23 cellular contexts compared by ENCODE assay signal in the genomic region with DNA sequence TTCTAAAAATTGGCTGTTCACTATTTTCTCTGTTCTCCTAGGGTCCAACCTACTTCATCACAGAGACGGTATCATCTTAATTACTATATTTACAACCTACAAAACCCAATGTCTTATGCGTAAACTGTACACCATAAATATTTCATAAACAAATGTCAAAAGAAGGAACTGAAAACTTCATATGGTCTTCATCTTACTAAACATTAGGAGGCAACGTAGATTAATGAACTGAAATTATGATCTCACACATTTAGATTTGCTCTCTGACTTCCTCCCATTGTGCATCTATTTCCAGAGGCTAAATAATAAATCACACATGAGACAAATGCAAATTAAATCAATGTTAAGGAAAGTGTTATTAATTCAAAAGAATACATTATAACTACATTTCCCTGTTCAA.
DNase-seq lines count a peak whose midpoint lies in the region; ATAC-seq, FAIRE-seq and TF ChIP-seq lines count a peak whose summit lies in the region.
"Had no signal": no experiment of that assay in that cellular context is flagged by ENCODE, and none has a peak within 500 bp of the region (broad histone marks: within the 10 kb centered on the region; RNA-seq: fewer than 3 reads in every experiment).

No MANE protein-coding gene starts in this region.

- no peaks in the 10 kb centered on the region for H4K20me1 ChIP-seq in OCI-LY1 (ENCODE audit: insufficient read depth, low read length)
- no peaks in the 10 kb centered on the region for H4K20me1 ChIP-seq in GM12878 (ENCODE audit: control insufficient read depth, insufficient read depth)
- H4K20me1 ChIP-seq: BLaER1 treated with 17β-estradiol and CSF1 and Interleukin-3, amounts not matched to agents 10 nM and 100 nM had no signal

- DNase-seq in GM12891 (ENCODE audit: insufficient read length, low spot score) (no peak), MV-4-11 (lab: John Stamatoyannopoulos, UW) (peak; percentile 24), GM12878 (ENCODE audit: low read depth, low spot score) (no peak), RKO (ENCODE audit: low spot score) (no peak), foreskin melanocyte (no peak)
- DNase-seq: 8988T; ACHN; AML-193; BE2C; Calu3; CD4-positive, alpha-beta T cell; CD8-positive, alpha-beta memory T cell; DMS53; DMS79 treated with DMSO at 0.1 percent for 48 hours; GF-D8; H9 had no signal

- CTCF ChIA-PET in GM12878 (lab: Yijun Ruan, JAX) = no interaction called here

- WGBS in GM12878 (ENCODE audit: insufficient coverage, insufficient replicate concordance, low lambda C conversion rate, missing lambda C conversion rate) = 61% methylated on average over 3 of the region's 3 CpGs

- TF ChIP-seq CTCF in OCI-LY1 (IDR thresholded peaks at IDR 0.05; ENCODE audit: low read length) (no peak), GM12878 (IDR thresholded peaks at IDR 0.05 in 2 of 3, conservative IDR thresholded peaks at IDR 0.05 in 1 of 3; ENCODE audit: control insufficient read depth in 2 of 3, extremely low read depth in 1 of 3, insufficient read depth in 1 of 3, low read depth in 3 of 3, low read length in 3 of 3) (no peak)

- RAD21 ChIA-PET in GM12878 (lab: Charles Lee; ENCODE audit: unreplicated experiment) = no interaction called here

- H3F3A ChIP-seq in OCI-LY1 (ENCODE audit: insufficient read depth, low read length) = no peaks in the 10 kb centered on the region

- H3K36me3 ChIP-seq in OCI-LY1 (ENCODE audit: insufficient read depth, low read length) = no peaks in the 10 kb centered on the region
- H3K36me3 ChIP-seq in GM12878 (ENCODE audit: control insufficient read depth in 2 of 2, insufficient read depth in 2 of 2, low read length in 1 of 2) = no peaks in the 10 kb centered on the region
- H3K36me3 ChIP-seq: BE2C; BLaER1 treated with 17β-estradiol and CSF1 and Interleukin-3, amounts not matched to agents 10 nM and 100 nM had no signal

- in situ Hi-C loops in GM12878 (cut with MboI) = no loop called here

- peak; percentile 81 for ATAC-seq in GM12878
- ATAC-seq in GM21737 (IDR thresholded peaks at IDR 0.05; ENCODE audit: unreplicated experiment) = no peak
- ATAC-seq: A549, GM23338, HCT116 had no signal

- H3K79me2 ChIP-seq in OCI-LY1 (ENCODE audit: insufficient read depth, low read length) = no peaks in the 10 kb centered on the region
- no peaks in the 10 kb centered on the region for H3K79me2 ChIP-seq in GM12878 (ENCODE audit: control insufficient read depth, insufficient read depth, low read length)

- no peaks in the 10 kb centered on the region for H3K27me3 ChIP-seq in OCI-LY1 (ENCODE audit: insufficient read depth, low read length)
- H3K27me3 ChIP-seq in GM12878 (replicated peaks in 1 of 2; ENCODE audit: control insufficient read depth in 2 of 2, insufficient read depth in 2 of 2, low read length in 1 of 2) = no peaks in the 10 kb centered on the region
- H3K27me3 ChIP-seq: BE2C; BLaER1 treated with 17β-estradiol and CSF1 and Interleukin-3, amounts not matched to agents 10 nM and 100 nM had no signal

- H3K4me1 ChIP-seq in OCI-LY1 (ENCODE audit: insufficient read depth, low read length, severe bottlenecking) (peaks cover 16% of the 10 kb centered on the region), GM12878 (ENCODE audit: control insufficient read depth, insufficient read depth, low read length) (no peaks in the 10 kb centered on the region)
- H3K4me1 ChIP-seq: A549, BE2C had no signal

- POLR2A ChIA-PET in GM12878 (lab: Charles Lee) = no interaction called here

- SMC1A ChIA-PET in GM12878 (lab: Charles Lee; ENCODE audit: uncharacterized antibody, unreplicated experiment) = interaction anchor here (1.2 kb wide), 1 partner anchor 9 kb away, joined by 3 read pairs; no protein-coding TSS in a partner anchor

- intact Hi-C loops in GM12878 (cut with micrococcal nuclease; ENCODE audit: unreplicated experiment) = no loop called here

- no peak for TF ChIP-seq EP300 in GM12878 (IDR thresholded peaks at IDR 0.05; ENCODE audit: borderline replicate concordance in 1 of 2, control insufficient read depth in 1 of 2, low read depth in 2 of 2, low read length in 2 of 2)

- H3K4me3 ChIP-seq in OCI-LY1 (ENCODE audit: low read depth, low read length, poor library complexity, severe bottlenecking) (no peak overlapping the region), GM12878 (no peak overlapping the region)
- H3K4me3 ChIP-seq: A549; BLaER1 treated with 17β-estradiol and CSF1 and Interleukin-3, amounts not matched to agents 10 nM and 100 nM; GM23338 had no signal

- FAIRE-seq in GM12891 (lab: Jason Lieb, UNC) = no peak
- FAIRE-seq in GM12878 (lab: Jason Lieb, UNC) = no peak
- FAIRE-seq: GM19239 had no signal

- H3K4me2 ChIP-seq in OCI-LY1 (ENCODE audit: low read length) (no peak overlapping the region), GM12878 (ENCODE audit: control insufficient read depth, insufficient read depth) (no peak overlapping the region)
- H3K4me2 ChIP-seq: A549; BLaER1 treated with 17β-estradiol and CSF1 and Interleukin-3, amounts not matched to agents 10 nM and 100 nM; GM23338 had no signal

- H2AFZ ChIP-seq in OCI-LY1 (ENCODE audit: low read length) = 0 out of 2 replicates have a peak overlapping the region, but pooled peaks have one; percentile 15
- no peak overlapping the region for H2AFZ ChIP-seq in GM12878 (ENCODE audit: control insufficient read depth, low read depth, low read length)
- H2AFZ ChIP-seq: GM23338 had no signal

- H3K9ac ChIP-seq in OCI-LY1 (ENCODE audit: low read length) (no peak overlapping the region), GM12878 (ENCODE audit: control insufficient read depth, insufficient read depth, low read length) (no peak overlapping the region)
- H3K9ac ChIP-seq: BLaER1 treated with 17β-estradiol and CSF1 and Interleukin-3, amounts not matched to agents 10 nM and 100 nM had no signal

- H3K9me3 ChIP-seq in OCI-LY1 (ENCODE audit: low read length) (no peaks in the 10 kb centered on the region), GM12878 (replicated peaks; ENCODE audit: control insufficient read depth, insufficient read depth, low read length) (no peaks in the 10 kb centered on the region)
- H3K9me3 ChIP-seq: A549; BE2C; BLaER1 treated with 17β-estradiol and CSF1 and Interleukin-3, amounts not matched to agents 10 nM and 100 nM had no signal

- BruUV-seq in GM12878 (replicated peaks; lab: Mats Ljungman, UMichigan) = no TSS peak

- TF ChIP-seq POLR2A in GM12891 (IDR thresholded peaks at IDR 0.05; ENCODE audit: low read depth, low read length) (no peak), GM12878 (IDR thresholded peaks at IDR 0.05; ENCODE audit: low read depth, low read length) (no peak)

- no peak for TF ChIP-seq RAD21 in GM12878 (IDR thresholded peaks at IDR 0.05; ENCODE audit: insufficient read depth, low read depth, low read length)

- H3K27ac ChIP-seq in OCI-LY1 (ENCODE audit: low read depth, low read length, poor library complexity, severe bottlenecking) (no peak overlapping the region), GM12878 (ENCODE audit: control insufficient read depth, insufficient read depth) (no peak overlapping the region)
- H3K27ac ChIP-seq: A549; BLaER1 treated with 17β-estradiol and CSF1 and Interleukin-3, amounts not matched to agents 10 nM and 100 nM had no signal

- H3K9me2 ChIP-seq in OCI-LY1 (ENCODE audit: low read depth, low read length) = no peaks in the 10 kb centered on the region

TF ChIP-seq in GM12891, 5 proteins besides CTCF, POLR2A, EP300 and RAD21:
- peak; percentile 62 for TF ChIP-seq SPI1 (IDR thresholded peaks at IDR 0.05; ENCODE audit: low read depth, low read length)
- TF ChIP-seq PAX5 (IDR thresholded peaks at IDR 0.05; ENCODE audit: insufficient read depth, low read length, severe bottlenecking) = no peak

TF ChIP-seq in GM12878, 131 proteins besides CTCF, POLR2A, EP300 and RAD21 (continues in another document):
- no peak for TF ChIP-seq NR2C2 (IDR thresholded peaks at IDR 0.05; ENCODE audit: borderline replicate concordance, control insufficient read depth, insufficient read length, low read depth)
- TF ChIP-seq SREBF2 (IDR thresholded peaks at IDR 0.05; ENCODE audit: low read length) = no peak
- no peak for TF ChIP-seq PML (IDR thresholded peaks at IDR 0.05; ENCODE audit: low read length)
- TF ChIP-seq MTA2 (IDR thresholded peaks at IDR 0.05; ENCODE audit: low read depth) = peak; percentile 61; the same call in 1 of the 2 replicates
- TF ChIP-seq TCF7 (IDR thresholded peaks at IDR 0.05; ENCODE audit: borderline replicate concordance) = no peak
- TF ChIP-seq KDM1A (IDR thresholded peaks at IDR 0.05; ENCODE audit: borderline replicate concordance) = no peak
- TF ChIP-seq, protein P1, sequence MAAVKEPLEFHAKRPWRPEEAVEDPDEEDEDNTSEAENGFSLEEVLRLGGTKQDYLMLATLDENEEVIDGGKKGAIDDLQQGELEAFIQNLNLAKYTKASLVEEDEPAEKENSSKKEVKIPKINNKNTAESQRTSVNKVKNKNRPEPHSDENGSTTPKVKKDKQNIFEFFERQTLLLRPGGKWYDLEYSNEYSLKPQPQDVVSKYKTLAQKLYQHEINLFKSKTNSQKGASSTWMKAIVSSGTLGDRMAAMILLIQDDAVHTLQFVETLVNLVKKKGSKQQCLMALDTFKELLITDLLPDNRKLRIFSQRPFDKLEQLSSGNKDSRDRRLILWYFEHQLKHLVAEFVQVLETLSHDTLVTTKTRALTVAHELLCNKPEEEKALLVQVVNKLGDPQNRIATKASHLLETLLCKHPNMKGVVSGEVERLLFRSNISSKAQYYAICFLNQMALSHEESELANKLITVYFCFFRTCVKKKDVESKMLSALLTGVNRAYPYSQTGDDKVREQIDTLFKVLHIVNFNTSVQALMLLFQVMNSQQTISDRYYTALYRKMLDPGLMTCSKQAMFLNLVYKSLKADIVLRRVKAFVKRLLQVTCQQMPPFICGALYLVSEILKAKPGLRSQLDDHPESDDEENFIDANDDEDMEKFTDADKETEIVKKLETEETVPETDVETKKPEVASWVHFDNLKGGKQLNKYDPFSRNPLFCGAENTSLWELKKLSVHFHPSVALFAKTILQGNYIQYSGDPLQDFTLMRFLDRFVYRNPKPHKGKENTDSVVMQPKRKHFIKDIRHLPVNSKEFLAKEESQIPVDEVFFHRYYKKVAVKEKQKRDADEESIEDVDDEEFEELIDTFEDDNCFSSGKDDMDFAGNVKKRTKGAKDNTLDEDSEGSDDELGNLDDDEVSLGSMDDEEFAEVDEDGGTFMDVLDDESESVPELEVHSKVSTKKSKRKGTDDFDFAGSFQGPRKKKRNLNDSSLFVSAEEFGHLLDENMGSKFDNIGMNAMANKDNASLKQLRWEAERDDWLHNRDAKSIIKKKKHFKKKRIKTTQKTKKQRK (IDR thresholded peaks at IDR 0.05; ENCODE audit: low read depth, low read length) = no peak
- no peak for TF ChIP-seq SIX5 (IDR thresholded peaks at IDR 0.05; ENCODE audit: low read depth, low read length, severe bottlenecking)
- TF ChIP-seq MTA3 (IDR thresholded peaks at IDR 0.05; ENCODE audit: borderline replicate concordance, low read length) = no peak
